ENCODE assay signal across 12 cellular contexts in the genomic region with DNA sequence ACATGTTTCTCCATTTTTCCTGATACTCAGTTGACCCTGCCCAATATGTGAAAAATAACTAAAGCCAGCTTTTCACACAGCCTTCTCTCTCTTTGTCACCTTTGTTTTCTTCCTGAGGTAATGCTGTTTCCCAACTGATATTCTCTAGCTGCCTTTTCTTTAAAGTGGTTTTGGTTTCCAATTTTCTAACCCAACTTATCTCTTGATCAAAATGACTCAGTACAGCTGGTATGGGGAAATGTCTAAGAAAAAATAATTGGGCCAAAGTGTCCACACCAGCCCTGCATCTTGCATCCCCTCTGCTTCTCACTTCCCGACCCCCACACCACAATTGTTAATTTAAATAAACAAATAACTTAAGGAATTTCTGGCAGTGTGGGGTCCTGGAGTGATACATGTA.
DNase-seq lines count a peak whose midpoint lies in the region; ATAC-seq and TF ChIP-seq lines count a peak whose summit lies in the region.
"Had no signal": no experiment of that assay in that cellular context is flagged by ENCODE, and none has a peak within 500 bp of the region (broad histone marks: within the 10 kb centered on the region; RNA-seq: fewer than 3 reads in every experiment).

No MANE protein-coding gene starts in this region.

- DNase-seq in RWPE1 (ENCODE audit: low spot score) (peak; percentile 5), kidney epithelial cell (ENCODE audit: low read depth) (peak; percentile 32), T1000 (lab: John Stamatoyannopoulos, UW) (no peak), GDM1 (lab: John Stamatoyannopoulos, UW) (no peak), NCI-H146 treated with DMSO at 0.1 percent for 48 hours (lab: John Stamatoyannopoulos, UW; ENCODE audit: unreplicated experiment) (no peak)
- no peak for DNase-seq in stimulated activated CD4-positive, alpha-beta T cell treated with anti-CD3 and anti-CD28 coated beads, Interleukin-4, amount 100 ng/mL, for 24 hours
- DNase-seq: activated CD4-positive, alpha-beta T cell treated with anti-CD3 and anti-CD28 coated beads for 36 hours; activated naive CD8-positive, alpha-beta T cell treated with anti-CD3 and anti-CD28 coated beads, Interleukin-2, amount 50 U/mL, for 24 hours; stimulated activated CD4-positive, alpha-beta T cell treated with anti-CD3 and anti-CD28 coated beads, Interleukin-15, amount 100 ng/mL, for 24 hours; substantia nigra had no signal

- ATAC-seq in GM18907 (IDR thresholded peaks at IDR 0.05; ENCODE audit: unreplicated experiment) = peak; percentile 56
- ATAC-seq in HG02938 (IDR thresholded peaks at IDR 0.05; ENCODE audit: unreplicated experiment) = peak; percentile 51
- ATAC-seq: activated CD4-positive, alpha-beta T cell treated with anti-CD3 and anti-CD28 coated beads for 36 hours; activated naive CD8-positive, alpha-beta T cell treated with anti-CD3 and anti-CD28 coated beads, Interleukin-2, amount 50 U/mL, for 24 hours had no signal

- H3K36me3 ChIP-seq in kidney epithelial cell (ENCODE audit: control insufficient read depth, insufficient read depth, low read length) = no peaks in the 10 kb centered on the region

- H3K4me3 ChIP-seq in kidney epithelial cell (ENCODE audit: low read depth, low read length) = no peak overlapping the region

- CTCF ChIA-PET in RWPE1 (lab: Yijun Ruan, JAX) = no interaction called here

- TF ChIP-seq CTCF in RWPE1 (conservative IDR thresholded peaks at IDR 0.05; ENCODE audit: low read depth) = no peak
- no peak for TF ChIP-seq CTCF in kidney epithelial cell (IDR thresholded peaks at IDR 0.05; ENCODE audit: insufficient read depth, low read length, poor library complexity, severe bottlenecking)

- H3K27me3 ChIP-seq in kidney epithelial cell (ENCODE audit: control insufficient read depth, insufficient read depth, low read length) = no peaks in the 10 kb centered on the region

- H3K27ac ChIP-seq in RWPE1 = no peak overlapping the region

- POLR2A ChIA-PET in RWPE1 (lab: Yijun Ruan, JAX; ENCODE audit: low non-redundant PET) = no interaction called here

Comparison
In these comparisons a context has a peak if more than half of its experiments do, and no peak if none do; other contexts are left out.
1. DNase-seq: peak in RWPE1 (single experiment) and kidney epithelial cell (single experiment); none in T1000 (single experiment), GDM1 (single experiment), NCI-H146 treated with DMSO at 0.1 percent for 48 hours (single experiment) and stimulated activated CD4-positive, alpha-beta T cell treated with anti-CD3 and anti-CD28 coated beads, Interleukin-4, amount 100 ng/mL, for 24 hours (single experiment).